In the genomic region with DNA sequence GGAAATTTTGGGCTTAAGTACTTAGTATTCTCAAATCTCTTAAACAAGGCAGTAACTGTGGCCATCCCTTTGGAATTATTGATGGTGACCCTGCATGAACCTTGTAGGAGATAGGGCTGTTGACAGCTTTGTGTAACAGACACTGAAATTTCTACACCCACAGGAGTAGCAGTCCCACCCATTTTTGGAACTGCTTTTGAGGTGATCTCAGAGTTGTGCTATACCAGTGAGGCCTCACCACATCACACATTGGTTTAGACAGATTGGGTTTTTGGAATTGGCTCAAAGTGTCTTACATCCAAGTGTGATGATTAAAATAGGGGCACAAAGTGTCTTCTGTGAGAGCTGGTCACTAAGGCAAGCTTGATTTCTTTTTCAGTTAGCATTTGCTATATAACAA, we compare ENCODE assay signal across 8 cellular contexts.
A peak's percentile ranks its signal among the peaks of the same experiment; 100 is the strongest.
DNase-seq lines count a peak whose midpoint lies in the region; ATAC-seq and TF ChIP-seq lines count a peak whose summit lies in the region.
"Not testable (repeated sequence)": the region's sequence is repeated elsewhere in the genome, so short reads cannot be mapped to it uniquely, and the experiment has no call there.

No MANE protein-coding gene starts in this region.

- H3K9me3 ChIP-seq in CD8-positive, alpha-beta T cell (ENCODE audit: low read length), result not testable (repeated sequence)

- H3K4me1 ChIP-seq in CD8-positive, alpha-beta T cell (ENCODE audit: insufficient read depth, low read length), result not testable (repeated sequence)

- H3K36me3 Mint-ChIP-seq in CD8-positive, alpha-beta T cell; activated CD8-positive, alpha-beta T cell treated with anti-CD3 and anti-CD28 coated beads, Interleukin-2, amount 10 ng/mL, durations not matched to agents 7 days and 5 days (ENCODE audit: low read depth); activated naive CD8-positive, alpha-beta T cell treated with anti-CD3 and anti-CD28 coated beads, Interleukin-2, amount 10 ng/mL, durations not matched to agents 7 days and 5 days; central memory CD8-positive, alpha-beta T cell (ENCODE audit: insufficient read depth); natural killer cell; stimulated activated effector memory CD8-positive, alpha-beta T cell treated with anti-CD3 and anti-CD28 coated beads, Interleukin-12 subunit alpha, Interleukin-12 subunit beta, amount 100 ng/mL, for 72 hours: not testable (repeated sequence)

- H3K27me3 Mint-ChIP-seq in CD8-positive, alpha-beta T cell (ENCODE audit: low read depth); activated CD8-positive, alpha-beta T cell treated with anti-CD3 and anti-CD28 coated beads, Interleukin-2, amount 10 ng/mL, durations not matched to agents 7 days and 5 days (ENCODE audit: low read depth); activated naive CD8-positive, alpha-beta T cell treated with anti-CD3 and anti-CD28 coated beads, Interleukin-2, amount 10 ng/mL, durations not matched to agents 7 days and 5 days; central memory CD8-positive, alpha-beta T cell; natural killer cell (ENCODE audit: low read depth in 2 of 2): not testable (repeated sequence)

- H3K4me1 Mint-ChIP-seq in CD8-positive, alpha-beta T cell (ENCODE audit: low read depth); activated CD8-positive, alpha-beta T cell treated with anti-CD3 and anti-CD28 coated beads, Interleukin-2, amount 10 ng/mL, durations not matched to agents 7 days and 5 days (ENCODE audit: low read depth); activated naive CD8-positive, alpha-beta T cell treated with anti-CD3 and anti-CD28 coated beads, Interleukin-2, amount 10 ng/mL, durations not matched to agents 7 days and 5 days; central memory CD8-positive, alpha-beta T cell; natural killer cell; stimulated activated effector memory CD8-positive, alpha-beta T cell treated with anti-CD3 and anti-CD28 coated beads, Interleukin-12 subunit alpha, Interleukin-12 subunit beta, amount 100 ng/mL, for 72 hours: not testable (repeated sequence)

- CTCF ChIA-PET in CD8-positive, alpha-beta T cell (lab: Charles Lee); activated CD8-positive, alpha-beta T cell treated with anti-CD3 and anti-CD28 coated beads, Interleukin-2, amount 10 ng/mL, durations not matched to agents 7 days and 5 days (lab: Charles Lee): not testable (repeated sequence)

- not testable (repeated sequence) for H3K4me3 ChIP-seq in CD8-positive, alpha-beta T cell (ENCODE audit: low read depth, low read length)

- not testable (repeated sequence) for H3K27ac Mint-ChIP-seq in CD8-positive, alpha-beta T cell; activated CD8-positive, alpha-beta T cell treated with anti-CD3 and anti-CD28 coated beads, Interleukin-2, amount 10 ng/mL, durations not matched to agents 7 days and 5 days; activated naive CD8-positive, alpha-beta T cell treated with anti-CD3 and anti-CD28 coated beads, Interleukin-2, amount 10 ng/mL, durations not matched to agents 7 days and 5 days; central memory CD8-positive, alpha-beta T cell (ENCODE audit: low read depth); natural killer cell; stimulated activated effector memory CD8-positive, alpha-beta T cell treated with anti-CD3 and anti-CD28 coated beads, Interleukin-12 subunit alpha, Interleukin-12 subunit beta, amount 100 ng/mL, for 72 hours

- not testable (repeated sequence) for H3K36me3 ChIP-seq in CD8-positive, alpha-beta T cell (ENCODE audit: insufficient read depth, low read length)

- not testable (repeated sequence) for H3K27ac ChIP-seq in CD8-positive, alpha-beta T cell (ENCODE audit: low read depth, low read length)

- POLR2A ChIA-PET in CD8-positive, alpha-beta T cell (lab: Charles Lee); activated CD8-positive, alpha-beta T cell treated with anti-CD3 and anti-CD28 coated beads, Interleukin-2, amount 10 ng/mL, durations not matched to agents 7 days and 5 days (lab: Charles Lee); activated naive CD8-positive, alpha-beta T cell treated with anti-CD3 and anti-CD28 coated beads, Interleukin-2, amount 10 ng/mL, durations not matched to agents 7 days and 5 days (lab: Charles Lee): not testable (repeated sequence)

- not testable (repeated sequence) for H3K4me3 Mint-ChIP-seq in CD8-positive, alpha-beta T cell; activated CD8-positive, alpha-beta T cell treated with anti-CD3 and anti-CD28 coated beads, Interleukin-2, amount 10 ng/mL, durations not matched to agents 7 days and 5 days; activated naive CD8-positive, alpha-beta T cell treated with anti-CD3 and anti-CD28 coated beads, Interleukin-2, amount 10 ng/mL, durations not matched to agents 7 days and 5 days; central memory CD8-positive, alpha-beta T cell; natural killer cell; stimulated activated effector memory CD8-positive, alpha-beta T cell treated with anti-CD3 and anti-CD28 coated beads, Interleukin-12 subunit alpha, Interleukin-12 subunit beta, amount 100 ng/mL, for 72 hours

- H3K9me3 Mint-ChIP-seq in CD8-positive, alpha-beta T cell; activated CD8-positive, alpha-beta T cell treated with anti-CD3 and anti-CD28 coated beads, Interleukin-2, amount 10 ng/mL, durations not matched to agents 7 days and 5 days (ENCODE audit: insufficient read depth); activated naive CD8-positive, alpha-beta T cell treated with anti-CD3 and anti-CD28 coated beads, Interleukin-2, amount 10 ng/mL, durations not matched to agents 7 days and 5 days; central memory CD8-positive, alpha-beta T cell; natural killer cell; stimulated activated effector memory CD8-positive, alpha-beta T cell treated with anti-CD3 and anti-CD28 coated beads, Interleukin-12 subunit alpha, Interleukin-12 subunit beta, amount 100 ng/mL, for 72 hours: not testable (repeated sequence)

- intact Hi-C loops in CD8-positive, alpha-beta T cell (cut with DNase I, micrococcal nuclease); Right ventricle myocardium inferior (cut with DNase I); left ventricle myocardium superior (cut with micrococcal nuclease); natural killer cell (cut with micrococcal nuclease): not testable (repeated sequence)

- DNase-seq in CD8-positive, alpha-beta T cell; activated CD8-positive, alpha-beta T cell treated with anti-CD3 and anti-CD28 coated beads, Interleukin-2, amount 10 ng/mL, durations not matched to agents 7 days and 5 days; activated naive CD8-positive, alpha-beta T cell treated with anti-CD3 and anti-CD28 coated beads, Interleukin-2, amount 10 ng/mL, durations not matched to agents 7 days and 5 days; central memory CD8-positive, alpha-beta T cell (ENCODE audit: low spot score in 2 of 2); Right ventricle myocardium inferior (ENCODE audit: missing footprints); left ventricle myocardium superior; natural killer cell; stimulated activated effector memory CD8-positive, alpha-beta T cell treated with anti-CD3 and anti-CD28 coated beads, Interleukin-12 subunit alpha, Interleukin-12 subunit beta, amount 100 ng/mL, for 72 hours (ENCODE audit: low spot score in 2 of 2): not testable (repeated sequence)

- ATAC-seq in CD8-positive, alpha-beta T cell, result peak; percentile 52
- peak; percentile 39 for ATAC-seq in activated CD8-positive, alpha-beta T cell treated with anti-CD3 and anti-CD28 coated beads, Interleukin-2, amount 10 ng/mL, durations not matched to agents 7 days and 5 days
- ATAC-seq in activated naive CD8-positive, alpha-beta T cell treated with anti-CD3 and anti-CD28 coated beads, Interleukin-2, amount 10 ng/mL, durations not matched to agents 7 days and 5 days (ENCODE audit: low read depth), result peak; percentile 52
- peak; percentile 70 for ATAC-seq in central memory CD8-positive, alpha-beta T cell (replicated peaks; ENCODE audit: extremely low read depth, poor library complexity, severe bottlenecking)
- ATAC-seq in Right ventricle myocardium inferior (peak; percentile 77), left ventricle myocardium superior (peak; percentile 75), natural killer cell (peak; percentile 75 to 92 (median 88))
- peak; percentile 59 for ATAC-seq in stimulated activated effector memory CD8-positive, alpha-beta T cell treated with anti-CD3 and anti-CD28 coated beads, Interleukin-12 subunit alpha, Interleukin-12 subunit beta, amount 100 ng/mL, for 72 hours

- TF ChIP-seq CTCF in CD8-positive, alpha-beta T cell (IDR thresholded peaks at IDR 0.05); natural killer cell (IDR thresholded peaks at IDR 0.05): not testable (repeated sequence)

- H3K27me3 ChIP-seq in CD8-positive, alpha-beta T cell (ENCODE audit: insufficient read depth, low read length), result not testable (repeated sequence)
